1 cellular context compared by ENCODE assay signal in the genomic region with DNA sequence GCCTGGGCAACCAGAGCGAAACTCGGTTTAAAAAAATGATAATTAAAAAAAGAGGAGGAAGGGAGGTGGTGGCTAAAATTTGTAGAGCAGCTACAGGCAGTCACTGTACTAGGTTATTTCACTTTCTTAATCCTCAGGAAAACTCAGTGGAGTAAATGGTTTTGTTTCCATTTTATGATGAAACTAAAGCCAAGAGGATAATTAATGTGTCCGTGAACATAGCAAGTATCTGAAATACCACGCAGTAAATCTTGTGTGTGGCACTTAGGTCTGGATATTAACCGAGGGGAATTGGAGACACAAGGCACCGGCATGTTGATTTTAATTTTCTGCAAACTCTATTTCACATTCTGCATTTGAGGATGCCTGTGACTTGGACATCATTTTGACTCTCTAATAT.
A peak's percentile ranks its signal among the peaks of the same experiment; 100 is the strongest.
TF ChIP-seq lines count a peak whose summit lies in the region.

No MANE protein-coding gene starts in this region.

TF ChIP-seq in Ishikawa, 13 proteins besides CTCF, POLR2A, EP300 and RAD21 (continued from another document):
- TF ChIP-seq TEAD4 (IDR thresholded peaks at IDR 0.05) (no peak), TAF1 (IDR thresholded peaks at IDR 0.05; ENCODE audit: low read depth) (no peak), ZBTB7A (IDR thresholded peaks at IDR 0.05; ENCODE audit: low read depth) (no peak), CEBPB (IDR thresholded peaks at IDR 0.05) (peak; percentile 35; the same call in 1 of the 2 replicates)
- TF ChIP-seq, protein P1, sequence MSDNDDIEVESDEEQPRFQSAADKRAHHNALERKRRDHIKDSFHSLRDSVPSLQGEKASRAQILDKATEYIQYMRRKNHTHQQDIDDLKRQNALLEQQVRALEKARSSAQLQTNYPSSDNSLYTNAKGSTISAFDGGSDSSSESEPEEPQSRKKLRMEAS (IDR thresholded peaks at IDR 0.05), result no peak
TF ChIP-seq in Ishikawa: peak in this region for 1.
